Comparison of ENCODE assay signal across 1 cellular context in genomic region chr1:11567244-11568065, GRCh38.
A peak's percentile ranks its signal among the peaks of the same experiment; 100 is the strongest.
TF ChIP-seq lines count a peak whose summit lies in the region.

No MANE protein-coding gene starts in this region.

TF ChIP-seq in HepG2, 621 proteins besides CTCF, POLR2A, EP300 and RAD21 (continued from another document):
- peak; percentile 78 for TF ChIP-seq ZBTB40 (IDR thresholded peaks at IDR 0.05)
- TF ChIP-seq ZBTB40 (CRISPR knock-in tag; IDR thresholded peaks at IDR 0.05) = peak; percentile 98
- TF ChIP-seq GTF3A (CRISPR knock-in tag; conservative IDR thresholded peaks at IDR 0.05) = no peak
- TF ChIP-seq PTBP1 (IDR thresholded peaks at IDR 0.05; ENCODE audit: low read depth, low read length, poor library complexity, severe bottlenecking) = no peak
